In the genomic region with DNA sequence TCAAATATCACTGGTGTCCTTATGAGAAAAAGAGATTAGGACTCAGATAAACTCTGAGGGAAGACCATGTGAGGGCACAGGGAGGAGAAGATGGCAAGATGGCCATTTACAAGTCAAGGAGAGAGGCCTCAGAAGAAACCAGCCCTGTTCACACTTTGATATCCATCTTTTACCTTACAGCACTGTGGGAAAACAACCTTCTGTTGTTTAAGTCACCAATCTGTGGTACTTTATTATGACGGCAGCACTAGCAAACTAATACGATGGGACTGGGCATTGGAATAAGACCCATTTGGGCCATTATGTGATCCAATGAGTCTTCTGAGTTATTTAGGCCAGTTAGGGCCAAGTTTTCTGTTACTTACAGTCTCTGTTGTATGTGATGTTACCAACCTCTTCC, we compare ENCODE assay signal across 33 cellular contexts.
"Had no signal": no experiment of that assay in that cellular context is flagged by ENCODE, and none has a peak within 500 bp of the region (broad histone marks: within the 10 kb centered on the region; RNA-seq: fewer than 3 reads in every experiment).

No MANE protein-coding gene starts in this region.

- ATAC-seq: activated CD8-positive, alpha-beta memory T cell treated with anti-CD3 and anti-CD28 coated beads, Interleukin-2, amount 10 ng/mL, durations not matched to agents 7 days and 5 days; activated naive CD8-positive, alpha-beta T cell treated with anti-CD3 and anti-CD28 coated beads, Interleukin-2, amount 50 U/mL, for 24 hours had no signal

- H3K27ac ChIP-seq: ascending aorta, brain microvascular endothelial cell, breast epithelium, VCaP had no signal

- H3K9me3 Mint-ChIP-seq: activated B cell treated with CpG ODN at 0.5 μM for 24 hours; activated CD4-positive, alpha-beta memory T cell treated with anti-CD3 and anti-CD28 coated beads, Interleukin-2, amount 10 ng/mL, durations not matched to agents 7 days and 5 days; activated CD4-positive, alpha-beta T cell treated with anti-CD3 and anti-CD28 coated beads, Interleukin-2, amount 10 ng/mL, durations not matched to agents 24 days and 14 days; activated naive CD4-positive, alpha-beta T cell treated with anti-CD3 and anti-CD28 coated beads, Interleukin-2, amount 10 ng/mL, durations not matched to agents 7 days and 5 days; activated naive CD4-positive, alpha-beta T cell treated with anti-CD3 and anti-CD28 coated beads, Interleukin-2, amount 50 U/mL, for 24 hours; activated naive CD8-positive, alpha-beta T cell treated with anti-CD3 and anti-CD28 coated beads, Interleukin-2, amount 50 U/mL, for 24 hours; activated T-cell treated with anti-CD3 and anti-CD28 coated beads, Interleukin-2, amount 50 U/mL, for 24 hours; activated T-helper 2 cell treated with anti-CD3 and anti-CD28 coated beads, Interferon-gamma antibody, Interleukin-2, Interleukin-4, amounts not matched to agents 10 μg/mL and 5 μg/mL and 100 μg/mL, durations not matched to agents 14 hours and 24 hours and 36 hours; T-helper 1 cell treated with Interleukin-12 subunit alpha and Interleukin-12 subunit beta and Interleukin-4 antibody, amounts not matched to agents 30 μg/mL and 1 μg/mL, for 36 hours; T-helper 2 cell treated with Interferon-gamma antibody and Interleukin-4, amounts not matched to agents 5 μg/mL and 100 μg/mL, for 36 hours had no signal

- H3K36me3 ChIP-seq: ascending aorta, brain microvascular endothelial cell, breast epithelium had no signal

- H3K27me3 ChIP-seq: ascending aorta, brain microvascular endothelial cell, breast epithelium had no signal

- DNase-seq: activated B cell treated with CpG ODN at 0.5 μM for 24 hours; activated CD4-positive, alpha-beta memory T cell treated with anti-CD3 and anti-CD28 coated beads, Interleukin-2, amount 10 ng/mL, durations not matched to agents 7 days and 5 days; activated CD4-positive, alpha-beta T cell treated with anti-CD3 and anti-CD28 coated beads for 4 hours; activated CD4-positive, alpha-beta T cell treated with anti-CD3 and anti-CD28 coated beads, Interleukin-2, amount 10 ng/mL, durations not matched to agents 24 days and 14 days; activated CD4-positive, alpha-beta T cell treated with anti-CD3 and anti-CD28 coated beads, Interleukin-2, amount 50 U/mL, for 1 hour; activated CD4-positive, alpha-beta T cell treated with anti-CD3 and anti-CD28 coated beads, Interleukin-2, amount 50 U/mL, for 48 hours; activated CD4-positive, CD25-positive, alpha-beta regulatory T cell treated with anti-CD3 and anti-CD28 coated beads, Interleukin-2, amount 50 U/mL, for 72 hours; activated CD8-positive, alpha-beta memory T cell treated with anti-CD3 and anti-CD28 coated beads for 24 hours; activated CD8-positive, alpha-beta memory T cell treated with anti-CD3 and anti-CD28 coated beads, Interleukin-2, amount 10 ng/mL, durations not matched to agents 7 days and 5 days; activated CD8-positive, alpha-beta memory T cell treated with anti-CD3 and anti-CD28 coated beads, Interleukin-2, amount 50 U/mL, for 48 hours; activated effector memory CD4-positive, alpha-beta T cell treated with Interleukin-2 at 50 U/mL for 16 hours; activated gamma-delta T cell; activated naive CD4-positive, alpha-beta T cell treated with anti-CD3 and anti-CD28 coated beads, Interleukin-2, amount 10 ng/mL, durations not matched to agents 7 days and 5 days; activated naive CD4-positive, alpha-beta T cell treated with Interleukin-2 at 50 U/mL for 16 hours; activated naive CD8-positive, alpha-beta T cell treated with anti-CD3 and anti-CD28 coated beads, Interleukin-2, amount 10 ng/mL, durations not matched to agents 7 days and 5 days; activated naive CD8-positive, alpha-beta T cell treated with anti-CD3 and anti-CD28 coated beads, Interleukin-2, amount 50 U/mL, for 24 hours; activated T-cell treated with anti-CD3 and anti-CD28 coated beads, Interleukin-2, amount 50 U/mL, for 24 hours; activated T-cell treated with anti-CD3 and anti-CD28 coated beads, Interleukin-2, amount 50 U/mL, for 48 hours; amygdala; anterior cingulate cortex; brain microvascular endothelial cell; central memory CD4-positive, alpha-beta T cell; T-helper 1 cell; T-helper 2 cell; T-helper 9 cell had no signal

- H3K4me1 ChIP-seq: ascending aorta, breast epithelium had no signal

- H3K4me1 Mint-ChIP-seq: activated B cell treated with CpG ODN at 0.5 μM for 24 hours had no signal

- H3K27ac Mint-ChIP-seq: activated B cell treated with CpG ODN at 0.5 μM for 24 hours; activated CD4-positive, alpha-beta memory T cell treated with anti-CD3 and anti-CD28 coated beads, Interleukin-2, amount 10 ng/mL, durations not matched to agents 7 days and 5 days; activated CD4-positive, alpha-beta T cell treated with anti-CD3 and anti-CD28 coated beads, Interleukin-2, amount 10 ng/mL, durations not matched to agents 24 days and 14 days; activated CD8-positive, alpha-beta memory T cell treated with anti-CD3 and anti-CD28 coated beads, Interleukin-2, amount 10 ng/mL, durations not matched to agents 7 days and 5 days; activated naive CD4-positive, alpha-beta T cell treated with anti-CD3 and anti-CD28 coated beads, Interleukin-2, amount 10 ng/mL, durations not matched to agents 7 days and 5 days; activated naive CD4-positive, alpha-beta T cell treated with anti-CD3 and anti-CD28 coated beads, Interleukin-2, amount 50 U/mL, for 24 hours; activated naive CD8-positive, alpha-beta T cell; activated naive CD8-positive, alpha-beta T cell treated with anti-CD3 and anti-CD28 coated beads, Interleukin-2, amount 10 ng/mL, durations not matched to agents 7 days and 5 days; activated naive CD8-positive, alpha-beta T cell treated with anti-CD3 and anti-CD28 coated beads, Interleukin-2, amount 50 U/mL, for 24 hours; activated T-cell treated with anti-CD3 and anti-CD28 coated beads, Interleukin-2, amount 50 U/mL, for 24 hours; activated T-helper 2 cell treated with anti-CD3 and anti-CD28 coated beads, Interferon-gamma antibody, Interleukin-2, Interleukin-4, amounts not matched to agents 10 μg/mL and 5 μg/mL and 100 μg/mL, durations not matched to agents 14 hours and 24 hours and 36 hours; T-helper 1 cell treated with Interleukin-12 subunit alpha and Interleukin-12 subunit beta and Interleukin-4 antibody, amounts not matched to agents 30 μg/mL and 1 μg/mL, for 36 hours; T-helper 2 cell treated with Interferon-gamma antibody and Interleukin-4, amounts not matched to agents 5 μg/mL and 100 μg/mL, for 36 hours had no signal

- H3K27me3 Mint-ChIP-seq: activated B cell treated with CpG ODN at 0.5 μM for 24 hours; activated CD4-positive, alpha-beta memory T cell treated with anti-CD3 and anti-CD28 coated beads, Interleukin-2, amount 10 ng/mL, durations not matched to agents 7 days and 5 days; activated naive CD4-positive, alpha-beta T cell treated with anti-CD3 and anti-CD28 coated beads, Interleukin-2, amount 10 ng/mL, durations not matched to agents 7 days and 5 days; activated naive CD4-positive, alpha-beta T cell treated with anti-CD3 and anti-CD28 coated beads, Interleukin-2, amount 50 U/mL, for 24 hours; activated naive CD8-positive, alpha-beta T cell; activated naive CD8-positive, alpha-beta T cell treated with anti-CD3 and anti-CD28 coated beads, Interleukin-2, amount 10 ng/mL, durations not matched to agents 7 days and 5 days; activated naive CD8-positive, alpha-beta T cell treated with anti-CD3 and anti-CD28 coated beads, Interleukin-2, amount 50 U/mL, for 24 hours; activated T-cell treated with anti-CD3 and anti-CD28 coated beads, Interleukin-2, amount 50 U/mL, for 24 hours had no signal

- H3K4me3 ChIP-seq: ascending aorta, breast epithelium had no signal

- H3K4me3 Mint-ChIP-seq: activated B cell treated with CpG ODN at 0.5 μM for 24 hours; activated CD4-positive, alpha-beta memory T cell treated with anti-CD3 and anti-CD28 coated beads, Interleukin-2, amount 10 ng/mL, durations not matched to agents 7 days and 5 days; activated CD4-positive, alpha-beta T cell treated with anti-CD3 and anti-CD28 coated beads, Interleukin-2, amount 10 ng/mL, durations not matched to agents 24 days and 14 days; activated CD8-positive, alpha-beta memory T cell treated with anti-CD3 and anti-CD28 coated beads, Interleukin-2, amount 10 ng/mL, durations not matched to agents 7 days and 5 days; activated naive CD4-positive, alpha-beta T cell treated with anti-CD3 and anti-CD28 coated beads, Interleukin-2, amount 10 ng/mL, durations not matched to agents 7 days and 5 days; activated naive CD4-positive, alpha-beta T cell treated with anti-CD3 and anti-CD28 coated beads, Interleukin-2, amount 50 U/mL, for 24 hours; activated naive CD8-positive, alpha-beta T cell; activated naive CD8-positive, alpha-beta T cell treated with anti-CD3 and anti-CD28 coated beads, Interleukin-2, amount 10 ng/mL, durations not matched to agents 7 days and 5 days; activated naive CD8-positive, alpha-beta T cell treated with anti-CD3 and anti-CD28 coated beads, Interleukin-2, amount 50 U/mL, for 24 hours; activated T-cell treated with anti-CD3 and anti-CD28 coated beads, Interleukin-2, amount 50 U/mL, for 24 hours; T-helper 1 cell treated with Interleukin-12 subunit alpha and Interleukin-12 subunit beta and Interleukin-4 antibody, amounts not matched to agents 30 μg/mL and 1 μg/mL, for 36 hours; T-helper 2 cell treated with Interferon-gamma antibody and Interleukin-4, amounts not matched to agents 5 μg/mL and 100 μg/mL, for 36 hours had no signal

- H3K36me3 Mint-ChIP-seq: activated CD8-positive, alpha-beta memory T cell treated with anti-CD3 and anti-CD28 coated beads, Interleukin-2, amount 10 ng/mL, durations not matched to agents 7 days and 5 days; activated naive CD4-positive, alpha-beta T cell treated with anti-CD3 and anti-CD28 coated beads, Interleukin-2, amount 10 ng/mL, durations not matched to agents 7 days and 5 days; activated naive CD4-positive, alpha-beta T cell treated with anti-CD3 and anti-CD28 coated beads, Interleukin-2, amount 50 U/mL, for 24 hours; activated naive CD8-positive, alpha-beta T cell; activated naive CD8-positive, alpha-beta T cell treated with anti-CD3 and anti-CD28 coated beads, Interleukin-2, amount 10 ng/mL, durations not matched to agents 7 days and 5 days had no signal

- H3K9me3 ChIP-seq: ascending aorta, breast epithelium had no signal
